ENCODE assay signal across 8 cellular contexts in the genomic region with DNA sequence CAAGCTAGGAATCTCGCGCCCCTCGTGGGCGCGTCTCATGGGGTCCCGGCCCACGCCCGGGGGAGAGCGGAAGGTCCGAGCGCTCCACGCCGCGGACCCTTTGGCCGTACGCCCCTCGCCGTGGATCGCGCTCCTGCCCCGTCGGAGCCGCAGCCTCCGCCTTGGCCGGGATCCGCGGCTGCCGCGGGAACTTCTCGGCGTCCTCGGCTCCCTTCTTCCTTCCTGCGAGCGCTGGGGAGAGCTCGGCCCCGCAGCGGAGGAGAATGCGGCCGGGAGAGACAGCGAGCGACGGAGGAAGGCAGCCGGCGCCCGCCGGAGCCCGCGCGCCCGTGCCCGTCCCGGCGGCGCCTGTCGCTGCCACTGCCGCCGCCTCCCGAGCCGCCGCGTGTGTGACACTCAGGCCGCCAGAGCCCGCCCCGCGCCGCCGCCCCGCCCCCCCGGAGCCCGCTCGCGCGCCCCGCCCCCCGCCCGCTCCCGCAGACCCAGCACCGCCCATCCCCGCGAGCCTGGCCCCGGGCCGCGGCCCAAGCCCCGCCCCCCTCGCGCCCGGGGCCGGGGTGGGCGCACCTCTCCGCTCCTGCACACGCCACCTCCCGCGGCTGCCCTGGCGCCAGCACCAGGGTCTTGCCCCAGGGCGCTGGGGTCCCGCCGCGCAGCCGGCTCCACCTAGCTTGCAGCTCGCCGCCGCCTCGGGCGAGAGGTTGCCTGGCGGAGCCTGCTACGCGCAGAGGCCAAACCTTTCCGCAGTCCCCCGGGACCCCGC. TPM values are rescaled to one million over a fixed set of nuclear protein-coding genes. Genes with fewer than 3 reads are reported as not detected.
A peak's percentile ranks its signal among the peaks of the same experiment; 100 is the strongest.
DNase-seq lines count a peak whose midpoint lies in the region; ATAC-seq, FAIRE-seq and TF ChIP-seq lines count a peak whose summit lies in the region.

A gene with protein sequence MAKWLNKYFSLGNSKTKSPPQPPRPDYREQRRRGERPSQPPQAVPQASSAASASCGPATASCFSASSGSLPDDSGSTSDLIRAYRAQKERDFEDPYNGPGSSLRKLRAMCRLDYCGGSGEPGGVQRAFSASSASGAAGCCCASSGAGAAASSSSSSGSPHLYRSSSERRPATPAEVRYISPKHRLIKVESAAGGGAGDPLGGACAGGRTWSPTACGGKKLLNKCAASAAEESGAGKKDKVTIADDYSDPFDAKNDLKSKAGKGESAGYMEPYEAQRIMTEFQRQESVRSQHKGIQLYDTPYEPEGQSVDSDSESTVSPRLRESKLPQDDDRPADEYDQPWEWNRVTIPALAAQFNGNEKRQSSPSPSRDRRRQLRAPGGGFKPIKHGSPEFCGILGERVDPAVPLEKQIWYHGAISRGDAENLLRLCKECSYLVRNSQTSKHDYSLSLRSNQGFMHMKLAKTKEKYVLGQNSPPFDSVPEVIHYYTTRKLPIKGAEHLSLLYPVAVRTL (minus strand): TSS at position 362 of the 763 bp plus-strand sequence. CDS start 582 bp downstream, outside the sequence.

- peaks cover 49% of the 10 kb centered on the region for H3K27me3 Mint-ChIP-seq in activated CD8-positive, alpha-beta T cell treated with anti-CD3 and anti-CD28 coated beads, Interleukin-2, amount 10 ng/mL, durations not matched to agents 7 days and 5 days (ENCODE audit: low read depth)
- peaks cover 17% of the 10 kb centered on the region for H3K27me3 Mint-ChIP-seq in memory B cell

- H3K9me3 ChIP-seq in A549: no peaks in the 10 kb centered on the region
- H3K9me3 ChIP-seq in effector memory CD4-positive, alpha-beta T cell (ENCODE audit: control insufficient read depth, low read length): no peaks in the 10 kb centered on the region

- ATAC-seq in A549 (peak; percentile 64 to 65), GM18861 (IDR thresholded peaks at IDR 0.05; ENCODE audit: unreplicated experiment) (peak; percentile 26), HG03103 (IDR thresholded peaks at IDR 0.05; ENCODE audit: low read depth, unreplicated experiment) (peak; percentile 36), memory B cell (ENCODE audit: low read depth) (peak; percentile 83)
- peak; percentile 78 for ATAC-seq in activated CD8-positive, alpha-beta T cell treated with anti-CD3 and anti-CD28 coated beads, Interleukin-2, amount 10 ng/mL, durations not matched to agents 7 days and 5 days

- no peaks in the 10 kb centered on the region for H3K36me3 ChIP-seq in effector memory CD4-positive, alpha-beta T cell (ENCODE audit: control insufficient read depth, insufficient read depth, low read length)

- peak within 1 kb of the TSS; percentile 62 for H3K27ac Mint-ChIP-seq in activated CD8-positive, alpha-beta T cell treated with anti-CD3 and anti-CD28 coated beads, Interleukin-2, amount 10 ng/mL, durations not matched to agents 7 days and 5 days
- H3K27ac Mint-ChIP-seq in memory B cell: no peak within 1 kb of the TSS

- CTCF ChIA-PET in A549 (lab: Yijun Ruan, JAX): interaction anchor here (0.6 to 5.0 kb wide), 33 partner anchors 9 to 295 kb away, joined by 3 to 31 read pairs (median 4); no protein-coding TSS in a partner anchor
- CTCF ChIA-PET in activated CD8-positive, alpha-beta T cell treated with anti-CD3 and anti-CD28 coated beads, Interleukin-2, amount 10 ng/mL, durations not matched to agents 7 days and 5 days (lab: Charles Lee): interaction anchor here (0.7 to 1.9 kb wide), 3 partner anchors 10 to 158 kb away, joined by 3 to 8 read pairs (median 3); no protein-coding TSS in a partner anchor

- peaks cover 29% of the 10 kb centered on the region for H3K4me1 Mint-ChIP-seq in activated CD8-positive, alpha-beta T cell treated with anti-CD3 and anti-CD28 coated beads, Interleukin-2, amount 10 ng/mL, durations not matched to agents 7 days and 5 days (ENCODE audit: low read depth)
- peaks cover 17% of the 10 kb centered on the region for H3K4me1 Mint-ChIP-seq in memory B cell

- peaks cover 37% of the 10 kb centered on the region for H3K4me1 ChIP-seq in A549
- H3K4me1 ChIP-seq in effector memory CD4-positive, alpha-beta T cell (ENCODE audit: control insufficient read depth, insufficient read depth, low read length, poor library complexity, severe bottlenecking): peaks cover 21% of the 10 kb centered on the region

- POLR2A ChIA-PET in A549 (lab: Yijun Ruan, JAX): interaction anchor here (0.6 to 1.7 kb wide), 7 partner anchors 9 to 120 kb away, joined by 3 to 19 read pairs (median 5); no protein-coding TSS in a partner anchor
- POLR2A ChIA-PET in activated CD8-positive, alpha-beta T cell treated with anti-CD3 and anti-CD28 coated beads, Interleukin-2, amount 10 ng/mL, durations not matched to agents 7 days and 5 days (lab: Charles Lee): no interaction called here

- peak within 1 kb of the TSS; percentile 93 for H3K4me3 ChIP-seq in A549
- peak within 1 kb of the TSS; percentile 76 for H3K4me3 ChIP-seq in effector memory CD4-positive, alpha-beta T cell (ENCODE audit: insufficient read depth, low read depth, low read length, poor library complexity, severe bottlenecking)

- FAIRE-seq in A549 (lab: Jason Lieb, UNC): no peak

- no peak for TF ChIP-seq EP300 in A549 (IDR thresholded peaks at IDR 0.05)

- WGBS in A549 (ENCODE audit: missing lambda C conversion rate): 0% methylated on average over 30 of the region's 110 CpGs

- no peaks in the 10 kb centered on the region for H3K36me3 Mint-ChIP-seq in activated CD8-positive, alpha-beta T cell treated with anti-CD3 and anti-CD28 coated beads, Interleukin-2, amount 10 ng/mL, durations not matched to agents 7 days and 5 days (ENCODE audit: low read depth)
- H3K36me3 Mint-ChIP-seq in memory B cell: no peaks in the 10 kb centered on the region

- H3K9me3 Mint-ChIP-seq in activated CD8-positive, alpha-beta T cell treated with anti-CD3 and anti-CD28 coated beads, Interleukin-2, amount 10 ng/mL, durations not matched to agents 7 days and 5 days (ENCODE audit: insufficient read depth): no peaks in the 10 kb centered on the region
- no peaks in the 10 kb centered on the region for H3K9me3 Mint-ChIP-seq in memory B cell

- H3K27ac ChIP-seq in A549: peak within 1 kb of the TSS; percentile 95 to 100
- peak within 1 kb of the TSS; percentile 35 for H3K27ac ChIP-seq in effector memory CD4-positive, alpha-beta T cell (ENCODE audit: insufficient read depth, low read length, poor library complexity, severe bottlenecking)

- H3K4me2 ChIP-seq in A549: peak within 1 kb of the TSS; percentile 97

- H3K27me3 ChIP-seq in effector memory CD4-positive, alpha-beta T cell (replicated peaks; ENCODE audit: control insufficient read depth, insufficient read depth, low read length, poor library complexity, severe bottlenecking): no peaks in the 10 kb centered on the region

- no peak; a peak in 3 of 5 replicates for TF ChIP-seq RAD21 in A549 (conservative IDR thresholded peaks at IDR 0.05 in 1 of 2, IDR thresholded peaks at IDR 0.05 in 1 of 2)

- DNase-seq in A549 (ENCODE audit: low read depth in 1 of 2, low spot score in 1 of 2): peak; percentile 71 to 83
- DNase-seq in NCI-H460 (ENCODE audit: extremely low read depth, low read depth): peak; percentile 54
- DNase-seq in activated CD8-positive, alpha-beta T cell treated with anti-CD3 and anti-CD28 coated beads, Interleukin-2, amount 10 ng/mL, durations not matched to agents 7 days and 5 days: peak; percentile 83
- DNase-seq in effector memory CD4-positive, alpha-beta T cell: peak; percentile 74 to 75 (median 75)
- peak; percentile 68 to 69 for DNase-seq in memory B cell (ENCODE audit: low spot score in 2 of 2)
- DNase-seq in stimulated activated CD4-positive, alpha-beta T cell treated with anti-CD3 and anti-CD28 coated beads, TNF-alpha, amount 100 ng/mL, for 48 hours (ENCODE audit: low read depth in 3 of 3): peak; percentile 46 to 89 (median 62)

- peak; percentile 22; the same call in 2 of the 3 replicates for TF ChIP-seq CTCF in A549 (IDR thresholded peaks at IDR 0.05)

- peak; percentile 87 for TF ChIP-seq POLR2A in A549 (IDR thresholded peaks at IDR 0.05; ENCODE audit: low read length)

- peak within 1 kb of the TSS; percentile 73 for H3K4me3 Mint-ChIP-seq in activated CD8-positive, alpha-beta T cell treated with anti-CD3 and anti-CD28 coated beads, Interleukin-2, amount 10 ng/mL, durations not matched to agents 7 days and 5 days
- H3K4me3 Mint-ChIP-seq in memory B cell: peak within 1 kb of the TSS; percentile 81

TF ChIP-seq in A549, 52 proteins besides CTCF, POLR2A, EP300 and RAD21 (continues in another document):
- TF ChIP-seq CBX8 (IDR thresholded peaks at IDR 0.05) (no peak), FOSB (CRISPR knock-in tag; IDR thresholded peaks at IDR 0.05) (no peak), RNF2 (IDR thresholded peaks at IDR 0.05; ENCODE audit: borderline replicate concordance, low read depth) (no peak), POLR2AphosphoS2 (conservative IDR thresholded peaks at IDR 0.05; ENCODE audit: low read length) (no peak), PHF8 (IDR thresholded peaks at IDR 0.05; ENCODE audit: borderline replicate concordance, low read depth) (peak; percentile 49; the same call in 1 of the 2 replicates)
- TF ChIP-seq, protein P1, sequence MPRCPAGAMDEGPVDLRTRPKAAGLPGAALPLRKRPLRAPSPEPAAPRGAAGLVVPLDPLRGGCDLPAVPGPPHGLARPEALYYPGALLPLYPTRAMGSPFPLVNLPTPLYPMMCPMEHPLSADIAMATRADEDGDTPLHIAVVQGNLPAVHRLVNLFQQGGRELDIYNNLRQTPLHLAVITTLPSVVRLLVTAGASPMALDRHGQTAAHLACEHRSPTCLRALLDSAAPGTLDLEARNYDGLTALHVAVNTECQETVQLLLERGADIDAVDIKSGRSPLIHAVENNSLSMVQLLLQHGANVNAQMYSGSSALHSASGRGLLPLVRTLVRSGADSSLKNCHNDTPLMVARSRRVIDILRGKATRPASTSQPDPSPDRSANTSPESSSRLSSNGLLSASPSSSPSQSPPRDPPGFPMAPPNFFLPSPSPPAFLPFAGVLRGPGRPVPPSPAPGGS (IDR thresholded peaks at IDR 0.05): peak; percentile 78; the same call in 1 of the 3 replicates
- TF ChIP-seq, protein P2, sequence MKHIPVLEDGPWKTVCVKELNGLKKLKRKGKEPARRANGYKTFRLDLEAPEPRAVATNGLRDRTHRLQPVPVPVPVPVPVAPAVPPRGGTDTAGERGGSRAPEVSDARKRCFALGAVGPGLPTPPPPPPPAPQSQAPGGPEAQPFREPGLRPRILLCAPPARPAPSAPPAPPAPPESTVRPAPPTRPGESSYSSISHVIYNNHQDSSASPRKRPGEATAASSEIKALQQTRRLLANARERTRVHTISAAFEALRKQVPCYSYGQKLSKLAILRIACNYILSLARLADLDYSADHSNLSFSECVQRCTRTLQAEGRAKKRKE (CRISPR knock-in tag; IDR thresholded peaks at IDR 0.05; ENCODE audit: low read depth): no peak

RNA-seq across cellular contexts. Expression of the gene that starts here (rescaled TPM):
- 15.4 and 16.4 TPM in 2 replicates for polyA plus RNA-seq in A549 (2011; rRNA removed)
- polyA plus RNA-seq in A549 (2012; cell fraction: cytosol; rRNA removed): 20.9 and 25.8 TPM in 2 replicates
- polyA plus RNA-seq in A549 (2012; cell fraction: nucleus; rRNA removed): 18.9 and 20.7 TPM in 2 replicates
- polyA plus RNA-seq in A549 (2017; fragmentation: RNase III; extraction: RNeasy Plus Mini Kit Qiagen cat#74134 plus additional on column Dnase treatment): 21.6 to 22.4 TPM (median 22.0 TPM) in 3 replicates
- 23.8 and 23.9 TPM in 2 replicates for polyA minus RNA-seq in A549 (2011; rRNA and poly(A)+ RNA removed)
- 12.5 and 14.3 TPM in 2 replicates for total RNA-seq in NCI-H460 (2014; rRNA removed; shearing (Covaris generic))
- 10.8 and 14.0 TPM in 2 replicates for polyA plus RNA-seq in NCI-H460 (2014; cell fraction: nucleus; rRNA removed)
- under 1 TPM; 0.57 to 0.58 TPM for total RNA-seq in activated CD8-positive, alpha-beta T cell treated with anti-CD3 and anti-CD28 coated beads, Interleukin-2, amount 10 ng/mL, durations not matched to agents 7 days and 5 days

Comparison
In these comparisons a context has a peak if more than half of its experiments do, and no peak if none do; other contexts are left out.
1. Peak in every context shown above with its lines: DNase-seq, ATAC-seq, H3K4me3 ChIP-seq and H3K27ac ChIP-seq.
2. Peak in DNase-seq and ATAC-seq in activated CD8-positive, alpha-beta T cell treated with anti-CD3 and anti-CD28 coated beads, Interleukin-2, amount 10 ng/mL, durations not matched to agents 7 days and 5 days; RNA of the gene not detected or under 1 TPM.
3. ATAC-seq: peak in every context shown above with its lines; median percentile 83 in memory B cell; 78 in activated CD8-positive, alpha-beta T cell treated with anti-CD3 and anti-CD28 coated beads, Interleukin-2, amount 10 ng/mL, durations not matched to agents 7 days and 5 days; 64 in A549; 36 in HG03103; 26 in GM18861.